ENCODE assay signal across 2 cellular contexts in the genomic region with DNA sequence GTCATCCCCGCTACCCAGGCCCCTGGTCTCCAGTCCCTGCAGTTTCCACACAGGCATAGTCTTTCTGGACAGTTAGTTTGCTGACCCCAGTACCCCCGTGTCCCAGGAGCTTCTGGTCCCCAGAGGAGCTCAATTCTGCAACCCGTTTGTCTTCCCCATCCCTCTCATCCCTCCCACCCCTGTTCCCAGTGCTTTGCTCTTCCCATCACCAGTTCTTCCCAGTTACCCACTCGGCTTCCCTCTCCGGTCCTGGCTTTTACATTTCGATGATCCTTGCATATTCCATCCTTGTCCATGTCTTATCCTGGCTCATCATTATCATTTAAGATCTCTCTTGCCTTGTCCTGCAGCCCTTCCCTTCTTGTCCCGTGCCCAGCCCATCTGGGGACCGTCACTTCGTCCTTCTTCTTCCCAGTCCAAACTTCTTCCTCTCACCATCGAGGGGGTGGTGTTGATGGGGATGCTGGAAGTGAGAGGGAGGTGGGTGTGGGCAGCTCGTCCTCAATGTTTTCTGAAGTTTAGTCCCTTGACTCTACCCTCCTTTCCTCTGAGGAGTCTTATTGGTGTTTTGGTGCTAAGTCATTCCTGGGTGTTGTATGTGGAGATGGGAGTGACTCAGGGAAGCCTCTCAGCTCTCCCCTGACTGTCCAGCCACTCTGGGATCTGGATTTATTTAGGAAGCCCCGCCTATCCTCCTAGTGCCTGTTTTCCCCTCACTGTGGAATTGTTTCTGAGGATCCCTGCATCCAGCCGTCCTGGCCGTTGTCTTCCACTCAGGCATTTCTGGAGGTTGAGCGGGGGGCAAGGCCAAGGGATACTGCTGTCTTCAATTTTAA.
TF ChIP-seq lines count a peak whose summit lies in the region.

No MANE protein-coding gene starts in this region.

TF ChIP-seq in H1, 55 proteins besides CTCF, POLR2A, EP300 and RAD21:
- TF ChIP-seq, protein P1, sequence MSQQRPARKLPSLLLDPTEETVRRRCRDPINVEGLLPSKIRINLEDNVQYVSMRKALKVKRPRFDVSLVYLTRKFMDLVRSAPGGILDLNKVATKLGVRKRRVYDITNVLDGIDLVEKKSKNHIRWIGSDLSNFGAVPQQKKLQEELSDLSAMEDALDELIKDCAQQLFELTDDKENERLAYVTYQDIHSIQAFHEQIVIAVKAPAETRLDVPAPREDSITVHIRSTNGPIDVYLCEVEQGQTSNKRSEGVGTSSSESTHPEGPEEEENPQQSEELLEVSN (IDR thresholded peaks at IDR 0.05): no peak
- TF ChIP-seq SIRT6 (IDR thresholded peaks at IDR 0.05; ENCODE audit: low read length): no peak
- no peak for TF ChIP-seq YY1 (IDR thresholded peaks at IDR 0.05; ENCODE audit: low read depth, low read length)
- TF ChIP-seq GABPA (IDR thresholded peaks at IDR 0.05; ENCODE audit: borderline replicate concordance, insufficient read depth, low read length): no peak
- TF ChIP-seq HDAC6 (IDR thresholded peaks at IDR 0.05; ENCODE audit: low read depth, low read length): no peak
- TF ChIP-seq, protein P2, sequence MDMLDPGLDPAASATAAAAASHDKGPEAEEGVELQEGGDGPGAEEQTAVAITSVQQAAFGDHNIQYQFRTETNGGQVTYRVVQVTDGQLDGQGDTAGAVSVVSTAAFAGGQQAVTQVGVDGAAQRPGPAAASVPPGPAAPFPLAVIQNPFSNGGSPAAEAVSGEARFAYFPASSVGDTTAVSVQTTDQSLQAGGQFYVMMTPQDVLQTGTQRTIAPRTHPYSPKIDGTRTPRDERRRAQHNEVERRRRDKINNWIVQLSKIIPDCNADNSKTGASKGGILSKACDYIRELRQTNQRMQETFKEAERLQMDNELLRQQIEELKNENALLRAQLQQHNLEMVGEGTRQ (IDR thresholded peaks at IDR 0.05; ENCODE audit: low read length): no peak
- TF ChIP-seq CHD1 (IDR thresholded peaks at IDR 0.05; ENCODE audit: low read depth, low read length): no peak
- no peak for TF ChIP-seq RXRA (IDR thresholded peaks at IDR 0.05; ENCODE audit: insufficient read depth, low read depth, low read length)
- no peak for TF ChIP-seq CBX8 (IDR thresholded peaks at IDR 0.05; ENCODE audit: borderline replicate concordance, low read depth, low read length)
- no peak for TF ChIP-seq ASH2L (IDR thresholded peaks at IDR 0.05; ENCODE audit: low read length)
- TF ChIP-seq, protein P3, sequence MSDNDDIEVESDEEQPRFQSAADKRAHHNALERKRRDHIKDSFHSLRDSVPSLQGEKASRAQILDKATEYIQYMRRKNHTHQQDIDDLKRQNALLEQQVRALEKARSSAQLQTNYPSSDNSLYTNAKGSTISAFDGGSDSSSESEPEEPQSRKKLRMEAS (IDR thresholded peaks at IDR 0.05): no peak
- TF ChIP-seq, protein P4, sequence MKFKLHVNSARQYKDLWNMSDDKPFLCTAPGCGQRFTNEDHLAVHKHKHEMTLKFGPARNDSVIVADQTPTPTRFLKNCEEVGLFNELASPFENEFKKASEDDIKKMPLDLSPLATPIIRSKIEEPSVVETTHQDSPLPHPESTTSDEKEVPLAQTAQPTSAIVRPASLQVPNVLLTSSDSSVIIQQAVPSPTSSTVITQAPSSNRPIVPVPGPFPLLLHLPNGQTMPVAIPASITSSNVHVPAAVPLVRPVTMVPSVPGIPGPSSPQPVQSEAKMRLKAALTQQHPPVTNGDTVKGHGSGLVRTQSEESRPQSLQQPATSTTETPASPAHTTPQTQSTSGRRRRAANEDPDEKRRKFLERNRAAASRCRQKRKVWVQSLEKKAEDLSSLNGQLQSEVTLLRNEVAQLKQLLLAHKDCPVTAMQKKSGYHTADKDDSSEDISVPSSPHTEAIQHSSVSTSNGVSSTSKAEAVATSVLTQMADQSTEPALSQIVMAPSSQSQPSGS (IDR thresholded peaks at IDR 0.05; ENCODE audit: low read length): no peak
- no peak for TF ChIP-seq SIN3A (conservative IDR thresholded peaks at IDR 0.05 in 1 of 2, IDR thresholded peaks at IDR 0.05 in 1 of 2; ENCODE audit: low read depth in 1 of 2, low read length in 2 of 2)
TF ChIP-seq in H1: peak in this region for 0.

TF ChIP-seq in GM12891, 5 proteins besides CTCF, POLR2A, EP300 and RAD21:
- TF ChIP-seq POLR2AphosphoS5 (IDR thresholded peaks at IDR 0.05; ENCODE audit: low read depth, low read length): no peak
- no peak for TF ChIP-seq TAF1 (IDR thresholded peaks at IDR 0.05; ENCODE audit: low read depth, low read length)
- no peak for TF ChIP-seq POU2F2 (IDR thresholded peaks at IDR 0.05; ENCODE audit: low read depth, low read length)
- no peak for TF ChIP-seq PAX5 (IDR thresholded peaks at IDR 0.05; ENCODE audit: insufficient read depth, low read length, severe bottlenecking)
- TF ChIP-seq SPI1 (IDR thresholded peaks at IDR 0.05; ENCODE audit: low read depth, low read length): no peak
